ENCODE assay signal across 23 cellular contexts in genomic region chr3:67334588-67334987, GRCh38.
"Had no signal": no experiment of that assay in that cellular context is flagged by ENCODE, and none has a peak within 500 bp of the region (broad histone marks: within the 10 kb centered on the region; RNA-seq: fewer than 3 reads in every experiment).

No MANE protein-coding gene starts in this region.

- H3K27ac Mint-ChIP-seq: activated B cell treated with CpG ODN at 0.5 μM for 24 hours; activated naive CD8-positive, alpha-beta T cell had no signal

- H3K4me3 Mint-ChIP-seq: activated B cell treated with CpG ODN at 0.5 μM for 24 hours; activated naive CD8-positive, alpha-beta T cell had no signal

- DNase-seq: activated B cell treated with CpG ODN at 0.5 μM for 24 hours; activated CD4-positive, alpha-beta T cell treated with anti-CD3 and anti-CD28 coated beads for 4 hours; activated CD4-positive, alpha-beta T cell treated with anti-CD3 and anti-CD28 coated beads, Interleukin-2, amount 50 U/mL, for 4 hours; activated CD8-positive, alpha-beta memory T cell treated with anti-CD3 and anti-CD28 coated beads, Interleukin-2, amount 50 U/mL, for 4 hours; activated effector memory CD4-positive, alpha-beta T cell treated with Interleukin-2 at 50 U/mL for 16 hours; activated naive CD4-positive, alpha-beta T cell treated with Interleukin-2 at 50 U/mL for 16 hours; aorta; caudate nucleus; MG63; MV-4-11; NCI-H1092 treated with DMSO at 0.1 percent for 48 hours; NCI-H1436; NCI-H1694 treated with DMSO at 0.1 percent for 48 hours; NCI-H2029 treated with DMSO at 0.1 percent for 48 hours; NCI-H345; NCI-H510A; NCI-H526 treated with DMSO at 0.1 percent for 48 hours; Peyer's patch; Right ventricle myocardium superior; SJCRH30; SK-N-SH; T1000 had no signal

- H3K4me1 Mint-ChIP-seq: activated B cell treated with CpG ODN at 0.5 μM for 24 hours had no signal

- H3K27me3 Mint-ChIP-seq: activated B cell treated with CpG ODN at 0.5 μM for 24 hours had no signal
